In the genomic region with DNA sequence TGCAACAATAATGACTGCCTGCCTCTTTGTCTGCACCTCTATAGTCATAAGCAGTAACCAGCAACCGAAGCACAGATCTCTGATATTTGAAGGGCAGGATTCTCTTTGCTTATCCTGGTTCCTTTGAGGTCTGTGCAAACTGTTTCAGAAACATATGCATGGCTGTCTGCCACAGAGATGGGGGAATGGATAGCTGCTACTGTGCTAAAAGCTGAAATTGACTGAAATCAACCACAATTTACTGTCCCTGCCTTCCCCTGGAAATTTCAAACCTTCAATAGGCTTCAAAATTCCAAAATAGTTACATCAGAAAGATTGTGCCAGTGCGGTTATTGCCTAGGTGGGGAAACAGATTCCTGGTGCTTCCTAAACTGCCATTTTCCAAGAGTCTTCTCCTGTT, we compare ENCODE assay signal across 1 cellular context.
TF ChIP-seq lines count a peak whose summit lies in the region.

No MANE protein-coding gene starts in this region.

TF ChIP-seq in GM23338, 12 proteins besides CTCF, POLR2A, EP300 and RAD21 (continued from another document):
- TF ChIP-seq, protein P1, sequence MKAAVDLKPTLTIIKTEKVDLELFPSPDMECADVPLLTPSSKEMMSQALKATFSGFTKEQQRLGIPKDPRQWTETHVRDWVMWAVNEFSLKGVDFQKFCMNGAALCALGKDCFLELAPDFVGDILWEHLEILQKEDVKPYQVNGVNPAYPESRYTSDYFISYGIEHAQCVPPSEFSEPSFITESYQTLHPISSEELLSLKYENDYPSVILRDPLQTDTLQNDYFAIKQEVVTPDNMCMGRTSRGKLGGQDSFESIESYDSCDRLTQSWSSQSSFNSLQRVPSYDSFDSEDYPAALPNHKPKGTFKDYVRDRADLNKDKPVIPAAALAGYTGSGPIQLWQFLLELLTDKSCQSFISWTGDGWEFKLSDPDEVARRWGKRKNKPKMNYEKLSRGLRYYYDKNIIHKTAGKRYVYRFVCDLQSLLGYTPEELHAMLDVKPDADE (IDR thresholded peaks at IDR 0.05): no peak
TF ChIP-seq in GM23338: peak in this region for 0.
